Comparison of ENCODE assay signal across 19 cellular contexts in the genomic region with DNA sequence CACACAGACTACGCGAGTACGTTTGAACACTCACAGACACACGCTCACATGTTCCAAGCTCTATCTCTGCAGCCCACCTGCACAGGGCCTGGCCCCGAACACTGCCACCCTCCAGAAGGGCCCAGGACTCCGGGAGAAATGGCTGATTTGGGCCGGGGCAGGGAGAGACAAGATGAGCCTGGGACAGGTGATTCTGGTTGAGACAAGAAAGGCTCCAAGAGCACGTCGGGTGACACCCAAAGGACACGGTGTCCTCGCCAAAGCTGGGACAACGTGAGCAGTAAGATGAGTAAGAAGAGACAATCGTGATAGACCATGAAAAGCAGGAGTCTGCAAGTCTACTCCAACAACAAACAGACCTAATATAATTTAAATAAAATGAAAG.
"Had no signal": no experiment of that assay in that cellular context is flagged by ENCODE, and none has a peak within 500 bp of the region (broad histone marks: within the 10 kb centered on the region; RNA-seq: fewer than 3 reads in every experiment).

No MANE protein-coding gene starts in this region.

- H3K4me3 Mint-ChIP-seq: activated naive CD8-positive, alpha-beta T cell; dendritic cell treated with granulocyte-macrophage colony-stimulating factor and Interleukin-4, amounts not matched to agents 40 ng/mL and 50 ng/mL, for 4 days; immature natural killer cell; memory B cell; naive thymus-derived CD4-positive, alpha-beta T cell; stimulated activated naive CD8-positive, alpha-beta T cell treated with anti-CD3 and anti-CD28 coated beads, Interleukin-15, amount 100 ng/mL, for 72 hours had no signal

- H3K4me1 Mint-ChIP-seq: immature natural killer cell had no signal

- ATAC-seq: naive thymus-derived CD4-positive, alpha-beta T cell; stimulated activated naive CD8-positive, alpha-beta T cell treated with anti-CD3 and anti-CD28 coated beads, Interleukin-15, amount 100 ng/mL, for 72 hours had no signal

- H3K9me3 Mint-ChIP-seq: dendritic cell treated with granulocyte-macrophage colony-stimulating factor and Interleukin-4, amounts not matched to agents 40 ng/mL and 50 ng/mL, for 4 days; immature natural killer cell had no signal

- DNase-seq: activated CD4-positive, alpha-beta T cell treated with anti-CD3 and anti-CD28 coated beads, Interleukin-2, amount 50 U/mL, for 48 hours; effector CD8-positive, alpha-beta T cell; esophagus squamous epithelium; immature natural killer cell; kidney glomerular epithelial cell; left ventricle myocardium inferior; naive thymus-derived CD4-positive, alpha-beta T cell; stimulated activated CD4-positive, alpha-beta T cell treated with anti-CD3 and anti-CD28 coated beads, Interleukin-15, amount 100 ng/mL, for 24 hours; stimulated activated CD4-positive, alpha-beta T cell treated with anti-CD3 and anti-CD28 coated beads, Interleukin-2, amount 100 ng/mL, for 48 hours; stimulated activated naive CD8-positive, alpha-beta T cell treated with anti-CD3 and anti-CD28 coated beads, Interleukin-15, amount 100 ng/mL, for 72 hours; SW 1271; T-helper 2 cell; WERI-Rb-1 had no signal

- H3K27me3 ChIP-seq: esophagus squamous epithelium, right atrium auricular region had no signal

- H3K9me3 ChIP-seq: esophagus squamous epithelium, left ventricle myocardium inferior, right atrium auricular region had no signal

- H3K27ac ChIP-seq: esophagus squamous epithelium, left ventricle myocardium inferior, skin epidermis, WERI-Rb-1 had no signal

- H3K27ac Mint-ChIP-seq: activated naive CD8-positive, alpha-beta T cell; dendritic cell treated with granulocyte-macrophage colony-stimulating factor and Interleukin-4, amounts not matched to agents 40 ng/mL and 50 ng/mL, for 4 days; immature natural killer cell; memory B cell; naive thymus-derived CD4-positive, alpha-beta T cell; type B pancreatic cell had no signal

- H3K4me3 ChIP-seq: esophagus squamous epithelium had no signal

- H3K27me3 Mint-ChIP-seq: activated naive CD8-positive, alpha-beta T cell; dendritic cell treated with granulocyte-macrophage colony-stimulating factor and Interleukin-4, amounts not matched to agents 40 ng/mL and 50 ng/mL, for 4 days; naive thymus-derived CD4-positive, alpha-beta T cell; stimulated activated naive CD8-positive, alpha-beta T cell treated with anti-CD3 and anti-CD28 coated beads, Interleukin-15, amount 100 ng/mL, for 72 hours; type B pancreatic cell had no signal
